Comparison of ENCODE assay signal across 8 cellular contexts in the genomic region with DNA sequence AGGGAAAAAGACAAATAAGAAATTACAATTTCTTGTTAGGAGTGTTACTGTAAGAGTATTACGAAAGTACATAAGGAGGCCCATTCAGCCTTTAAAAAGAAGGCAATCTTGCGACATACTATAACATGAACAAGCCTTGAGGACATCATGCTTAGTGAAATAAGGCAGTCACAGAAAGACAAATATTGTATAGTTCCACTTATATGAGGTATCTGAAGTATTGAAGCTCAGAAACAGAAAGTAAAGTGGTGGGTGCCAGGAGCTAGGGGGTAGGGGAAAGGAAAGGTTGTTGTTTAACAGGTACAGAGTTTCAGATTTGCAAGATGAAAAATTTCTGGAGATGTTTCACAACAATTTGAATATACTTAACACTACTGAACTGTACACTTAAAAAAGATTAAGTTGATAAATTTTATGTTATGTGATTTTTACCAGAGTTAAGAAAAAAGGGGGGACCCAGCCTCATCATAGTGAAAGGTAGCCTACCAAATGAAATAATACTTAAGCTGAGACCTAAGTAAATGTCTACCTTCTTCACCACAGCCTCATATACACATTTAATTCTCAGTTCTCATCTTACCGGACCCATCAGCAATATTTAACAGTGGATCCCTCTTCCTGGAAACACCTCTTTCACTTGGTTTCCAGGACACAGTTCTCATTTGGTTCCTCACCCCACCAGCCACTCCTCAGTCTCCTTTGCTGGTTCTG. TPM values are rescaled to one million over a fixed set of nuclear protein-coding genes. Genes with fewer than 3 reads are reported as not detected.
A peak's percentile ranks its signal among the peaks of the same experiment; 100 is the strongest.
DNase-seq lines count a peak whose midpoint lies in the region; ATAC-seq, FAIRE-seq and TF ChIP-seq lines count a peak whose summit lies in the region.

No MANE protein-coding gene starts in this region.

- H3K27ac ChIP-seq in SK-N-MC (peak overlapping the region; percentile 0; the same call in 1 of the 2 replicates), lung (ENCODE audit: low read depth in 1 of 2, low read length in 1 of 2) (no peak overlapping the region), Karpas-422 (ENCODE audit: low read length) (no peak overlapping the region)

- H3K9me2 ChIP-seq in Karpas-422 (replicated peaks; ENCODE audit: insufficient read depth, low read length): no peaks in the 10 kb centered on the region

- H3K27me3 ChIP-seq in lung (ENCODE audit: control insufficient read depth, insufficient read depth): no peaks in the 10 kb centered on the region
- H3K27me3 ChIP-seq in Karpas-422 (ENCODE audit: low read length): no peaks in the 10 kb centered on the region

- H3K9ac ChIP-seq in SK-N-MC (ENCODE audit: insufficient read length): no peak overlapping the region
- no peak overlapping the region for H3K9ac ChIP-seq in Karpas-422 (ENCODE audit: low read length)

- H3K9me3 ChIP-seq in SK-N-MC (ENCODE audit: low read depth, low read length): no peaks in the 10 kb centered on the region
- H3K9me3 ChIP-seq in lung (ENCODE audit: control insufficient read depth in 2 of 2, insufficient read depth in 1 of 2, low read length in 1 of 2): no peaks in the 10 kb centered on the region
- H3K9me3 ChIP-seq in Karpas-422 (ENCODE audit: low read length): no peaks in the 10 kb centered on the region

- no peak for TF ChIP-seq POLR2A in H54 (IDR thresholded peaks at IDR 0.05; ENCODE audit: low read depth, low read length)

- H3K79me2 ChIP-seq in Karpas-422 (ENCODE audit: low read length): peaks cover 99% of the 10 kb centered on the region

- H3K4me1 ChIP-seq in lung (ENCODE audit: control insufficient read depth in 2 of 2, insufficient read depth in 2 of 2, low read length in 2 of 2) (peaks cover 6 to 33% of the 10 kb centered on the region in 2 donors), Karpas-422 (ENCODE audit: low read length) (no peaks in the 10 kb centered on the region)

- H3K4me3 ChIP-seq in SK-N-MC (no peak overlapping the region), lung (no peak overlapping the region), Karpas-422 (ENCODE audit: low read length) (no peak overlapping the region)

- H3K36me3 ChIP-seq in SK-N-MC (ENCODE audit: insufficient read depth, low read length) (no peaks in the 10 kb centered on the region), lung (ENCODE audit: control insufficient read depth in 2 of 2, insufficient read depth in 2 of 2, low read length in 2 of 2) (peaks cover 1 to 4% of the 10 kb centered on the region in 2 donors), Karpas-422 (ENCODE audit: insufficient read depth, low read length) (peaks cover 16% of the 10 kb centered on the region; the same call in 1 of the 2 replicates)

- H2AFZ ChIP-seq in Karpas-422 (ENCODE audit: low read length): no peak overlapping the region

- H3K4me2 ChIP-seq in Karpas-422 (ENCODE audit: low read depth, low read length, poor library complexity, severe bottlenecking): no peak overlapping the region

- no peak for TF ChIP-seq CTCF in lung (IDR thresholded peaks at IDR 0.05; ENCODE audit: control extremely low read depth, extremely low read depth)

- peak; percentile 21 for DNase-seq in GM04503 (ENCODE audit: low read depth)
- DNase-seq in H54 (ENCODE audit: insufficient read length, low spot score): no peak
- DNase-seq in SK-N-MC (ENCODE audit: low read depth, low spot score): peak; percentile 66
- no peak for DNase-seq in lung (ENCODE audit: low spot score)
- DNase-seq in Karpas-422: no peak
- DNase-seq in DMS79 (lab: John Stamatoyannopoulos, UW): no peak
- no peak for DNase-seq in stimulated activated CD4-positive, alpha-beta T cell treated with anti-CD3 and anti-CD28 coated beads, Interleukin-4, amount 100 ng/mL, for 24 hours
- DNase-seq in dermis blood vessel endothelial cell: no peak

- WGBS in lung, 2 donors: 41 to 60% methylated on average over 3 of the region's 3 CpGs

- ATAC-seq in lung (ENCODE audit: insufficient read depth, low FRiP score): peak; percentile 46

- FAIRE-seq in H54 (lab: Jason Lieb, UNC): peak; percentile 43

- no peaks in the 10 kb centered on the region for H4K20me1 ChIP-seq in Karpas-422 (ENCODE audit: insufficient read depth, low read depth, low read length)

RNA-seq across cellular contexts. Expression of a gene that starts 19.5 kb away (rescaled TPM):
- total RNA-seq in lung: 10 to 100 TPM; 36.7 to 77.8 TPM
- 10 to 100 TPM in 1 of 2 donors, 1 to 10 TPM in 1; 7.8 to 10.6 TPM for polyA plus RNA-seq in lung
- total RNA-seq in Karpas-422 (2014; rRNA removed; shearing (Covaris generic); ENCODE audit: low replicate concordance): 53.9 and 89.8 TPM in 2 replicates
- 57.9 and 81.3 TPM in 2 replicates for total RNA-seq in dermis blood vessel endothelial cell

Comparison
In these comparisons a context has a peak if more than half of its experiments do, and no peak if none do; other contexts are left out.
1. DNase-seq: peak in GM04503 (single experiment) and SK-N-MC (single experiment); none in H54 (single experiment), lung (single experiment), Karpas-422 (single experiment), DMS79 (single experiment), stimulated activated CD4-positive, alpha-beta T cell treated with anti-CD3 and anti-CD28 coated beads, Interleukin-4, amount 100 ng/mL, for 24 hours (single experiment) and dermis blood vessel endothelial cell (single experiment).